ENCODE assay signal across 1 cellular context in the genomic region with DNA sequence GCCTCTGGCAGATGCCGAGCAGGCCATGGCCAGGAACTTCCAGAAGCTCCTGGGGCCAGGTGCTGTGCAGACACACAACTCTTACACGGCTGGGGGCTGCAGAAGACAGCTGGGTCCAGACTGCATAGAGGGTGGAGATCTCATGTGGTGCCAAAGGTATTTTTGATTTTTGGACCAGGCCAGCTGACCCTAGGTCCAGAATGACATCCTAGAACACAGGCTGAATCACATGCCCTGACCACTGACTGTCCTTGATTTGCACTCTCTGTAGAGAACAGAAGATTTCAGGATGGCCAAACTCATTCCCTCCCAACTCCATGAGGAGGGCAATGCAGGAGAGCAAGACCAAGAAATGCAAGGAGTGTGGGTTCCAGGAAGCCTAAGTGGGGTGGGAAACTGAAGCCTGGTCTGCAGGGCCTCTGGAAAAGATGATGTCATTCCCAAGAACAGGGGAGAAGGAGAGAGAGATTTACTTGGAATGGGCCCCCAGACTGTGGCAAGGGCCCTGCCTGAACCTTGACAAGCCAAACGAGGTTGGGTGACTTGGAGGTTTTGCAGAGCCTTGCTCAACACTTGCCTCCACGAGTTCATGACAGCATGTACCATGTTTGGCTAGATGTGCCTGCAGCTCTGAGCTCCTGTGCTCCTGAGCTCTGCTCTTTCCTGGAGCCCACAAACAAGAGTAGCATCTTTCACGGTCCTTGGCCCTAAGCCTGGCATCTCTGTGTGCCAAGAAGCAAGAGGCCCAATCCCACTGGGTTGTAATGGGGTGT.
TF ChIP-seq lines count a peak whose summit lies in the region.

No MANE protein-coding gene starts in this region.

TF ChIP-seq in HepG2, 621 proteins besides CTCF, POLR2A, EP300 and RAD21 (continued from another document):
- TF ChIP-seq, protein P1, sequence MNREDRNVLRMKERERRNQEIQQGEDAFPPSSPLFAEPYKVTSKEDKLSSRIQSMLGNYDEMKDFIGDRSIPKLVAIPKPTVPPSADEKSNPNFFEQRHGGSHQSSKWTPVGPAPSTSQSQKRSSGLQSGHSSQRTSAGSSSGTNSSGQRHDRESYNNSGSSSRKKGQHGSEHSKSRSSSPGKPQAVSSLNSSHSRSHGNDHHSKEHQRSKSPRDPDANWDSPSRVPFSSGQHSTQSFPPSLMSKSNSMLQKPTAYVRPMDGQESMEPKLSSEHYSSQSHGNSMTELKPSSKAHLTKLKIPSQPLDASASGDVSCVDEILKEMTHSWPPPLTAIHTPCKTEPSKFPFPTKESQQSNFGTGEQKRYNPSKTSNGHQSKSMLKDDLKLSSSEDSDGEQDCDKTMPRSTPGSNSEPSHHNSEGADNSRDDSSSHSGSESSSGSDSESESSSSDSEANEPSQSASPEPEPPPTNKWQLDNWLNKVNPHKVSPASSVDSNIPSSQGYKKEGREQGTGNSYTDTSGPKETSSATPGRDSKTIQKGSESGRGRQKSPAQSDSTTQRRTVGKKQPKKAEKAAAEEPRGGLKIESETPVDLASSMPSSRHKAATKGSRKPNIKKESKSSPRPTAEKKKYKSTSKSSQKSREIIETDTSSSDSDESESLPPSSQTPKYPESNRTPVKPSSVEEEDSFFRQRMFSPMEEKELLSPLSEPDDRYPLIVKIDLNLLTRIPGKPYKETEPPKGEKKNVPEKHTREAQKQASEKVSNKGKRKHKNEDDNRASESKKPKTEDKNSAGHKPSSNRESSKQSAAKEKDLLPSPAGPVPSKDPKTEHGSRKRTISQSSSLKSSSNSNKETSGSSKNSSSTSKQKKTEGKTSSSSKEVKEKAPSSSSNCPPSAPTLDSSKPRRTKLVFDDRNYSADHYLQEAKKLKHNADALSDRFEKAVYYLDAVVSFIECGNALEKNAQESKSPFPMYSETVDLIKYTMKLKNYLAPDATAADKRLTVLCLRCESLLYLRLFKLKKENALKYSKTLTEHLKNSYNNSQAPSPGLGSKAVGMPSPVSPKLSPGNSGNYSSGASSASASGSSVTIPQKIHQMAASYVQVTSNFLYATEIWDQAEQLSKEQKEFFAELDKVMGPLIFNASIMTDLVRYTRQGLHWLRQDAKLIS (CRISPR knock-in tag; IDR thresholded peaks at IDR 0.05): no peak
TF ChIP-seq in HepG2: peak in this region for 1.
